ENCODE assay signal across 9 cellular contexts in the genomic region with DNA sequence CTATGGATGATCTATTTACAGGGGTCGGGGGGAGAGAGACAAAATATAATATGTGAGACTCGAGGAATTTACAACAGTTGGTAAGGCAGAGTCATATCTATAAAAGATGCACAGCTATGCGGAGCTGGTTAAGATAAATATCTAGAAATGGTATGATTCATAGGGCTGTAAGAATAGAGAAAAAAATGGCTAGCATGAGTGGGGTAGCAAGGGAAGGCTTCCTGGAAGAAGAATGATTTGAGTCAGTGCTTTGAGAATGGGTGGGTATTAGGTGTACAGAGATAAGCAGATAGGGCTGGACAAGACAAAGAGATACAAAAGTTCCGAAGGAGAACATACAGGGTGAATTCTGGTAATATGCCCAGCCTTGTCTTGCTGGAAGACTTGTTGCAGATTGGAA.
DNase-seq lines count a peak whose midpoint lies in the region; ATAC-seq and TF ChIP-seq lines count a peak whose summit lies in the region.
"Had no signal": no experiment of that assay in that cellular context is flagged by ENCODE, and none has a peak within 500 bp of the region (broad histone marks: within the 10 kb centered on the region; RNA-seq: fewer than 3 reads in every experiment).

No MANE protein-coding gene starts in this region.

- whole genome bisulfite sequencing in sigmoid colon, 2 donors, result 74 to 78% methylated on average over 4 of the region's 4 CpGs

- H3K9me3 ChIP-seq in adipocyte (ENCODE audit: control insufficient read depth, low read length) (no peaks in the 10 kb centered on the region), sigmoid colon (no peaks in the 10 kb centered on the region)
- H3K9me3 ChIP-seq: psoas muscle had no signal

- H3K36me3 Mint-ChIP-seq in activated CD8-positive, alpha-beta T cell treated with anti-CD3 and anti-CD28 coated beads for 36 hours (ENCODE audit: low read depth), result peaks cover 1% of the 10 kb centered on the region
- no peaks in the 10 kb centered on the region for H3K36me3 Mint-ChIP-seq in activated CD8-positive, alpha-beta T cell treated with anti-CD3 and anti-CD28 coated beads, Interleukin-2, amount 10 ng/mL, durations not matched to agents 7 days and 5 days (ENCODE audit: low read depth)

- no peak overlapping the region for H3K4me3 Mint-ChIP-seq in activated CD8-positive, alpha-beta T cell treated with anti-CD3 and anti-CD28 coated beads for 36 hours
- no peak overlapping the region for H3K4me3 Mint-ChIP-seq in activated CD8-positive, alpha-beta T cell treated with anti-CD3 and anti-CD28 coated beads, Interleukin-2, amount 10 ng/mL, durations not matched to agents 7 days and 5 days

- H3K36me3 ChIP-seq in adipocyte (ENCODE audit: control insufficient read depth, insufficient read depth, low read length, severe bottlenecking) (peaks cover 30% of the 10 kb centered on the region), sigmoid colon (peaks cover 0 to 29% (median 5%) of the 10 kb centered on the region in 4 donors)

- TF ChIP-seq EP300 in sigmoid colon (IDR thresholded peaks at IDR 0.05), result no peak

- peak overlapping the region; percentile 69 for H3K4me3 ChIP-seq in adipocyte (ENCODE audit: low read length)
- H3K4me3 ChIP-seq in sigmoid colon, result peak overlapping the region in 1 of 4 donors; percentile 11
- H3K4me3 ChIP-seq in coronary artery, result no peak overlapping the region

- H3K9me3 Mint-ChIP-seq in activated CD8-positive, alpha-beta T cell treated with anti-CD3 and anti-CD28 coated beads for 36 hours, result no peaks in the 10 kb centered on the region
- no peaks in the 10 kb centered on the region for H3K9me3 Mint-ChIP-seq in activated CD8-positive, alpha-beta T cell treated with anti-CD3 and anti-CD28 coated beads, Interleukin-2, amount 10 ng/mL, durations not matched to agents 7 days and 5 days (ENCODE audit: insufficient read depth)

- H3K4me1 Mint-ChIP-seq in activated CD8-positive, alpha-beta T cell treated with anti-CD3 and anti-CD28 coated beads for 36 hours (ENCODE audit: low read depth), result no peaks in the 10 kb centered on the region
- H3K4me1 Mint-ChIP-seq in activated CD8-positive, alpha-beta T cell treated with anti-CD3 and anti-CD28 coated beads, Interleukin-2, amount 10 ng/mL, durations not matched to agents 7 days and 5 days (ENCODE audit: low read depth), result no peaks in the 10 kb centered on the region

- intact Hi-C loops in activated CD8-positive, alpha-beta T cell treated with anti-CD3 and anti-CD28 coated beads for 36 hours (cut with micrococcal nuclease), result no loop called here
- intact Hi-C loops in sigmoid colon (cut with DNase I), result no loop called here

- H3K9ac ChIP-seq in adipocyte (ENCODE audit: low read length), result no peak overlapping the region

- ATAC-seq in activated CD8-positive, alpha-beta T cell treated with anti-CD3 and anti-CD28 coated beads for 36 hours, result peak; percentile 27
- ATAC-seq in activated CD8-positive, alpha-beta T cell treated with anti-CD3 and anti-CD28 coated beads, Interleukin-2, amount 10 ng/mL, durations not matched to agents 7 days and 5 days, result no peak
- ATAC-seq in HG02885 (IDR thresholded peaks at IDR 0.05; ENCODE audit: poor library complexity, unreplicated experiment), result peak; percentile 36

- POLR2A ChIA-PET in activated CD8-positive, alpha-beta T cell treated with anti-CD3 and anti-CD28 coated beads for 36 hours (lab: Charles Lee), result interaction anchor here (0.6 kb wide), 1 partner anchor 152 kb away, joined by 4 read pairs; no protein-coding TSS in a partner anchor
- POLR2A ChIA-PET in activated CD8-positive, alpha-beta T cell treated with anti-CD3 and anti-CD28 coated beads, Interleukin-2, amount 10 ng/mL, durations not matched to agents 7 days and 5 days (lab: Charles Lee), result no interaction called here

- no peaks in the 10 kb centered on the region for H3K27me3 Mint-ChIP-seq in activated CD8-positive, alpha-beta T cell treated with anti-CD3 and anti-CD28 coated beads for 36 hours
- H3K27me3 Mint-ChIP-seq in activated CD8-positive, alpha-beta T cell treated with anti-CD3 and anti-CD28 coated beads, Interleukin-2, amount 10 ng/mL, durations not matched to agents 7 days and 5 days (ENCODE audit: low read depth), result no peaks in the 10 kb centered on the region

- DNase-seq in activated CD8-positive, alpha-beta T cell treated with anti-CD3 and anti-CD28 coated beads for 36 hours, result no peak
- no peak for DNase-seq in activated CD8-positive, alpha-beta T cell treated with anti-CD3 and anti-CD28 coated beads, Interleukin-2, amount 10 ng/mL, durations not matched to agents 7 days and 5 days
- DNase-seq in adipocyte (ENCODE audit: low read depth) (peak; percentile 64), sigmoid colon (no peak), coronary artery (ENCODE audit: low spot score) (no peak), DMS53 treated with DMSO at 0.1 percent for 48 hours (lab: John Stamatoyannopoulos, UW; ENCODE audit: unreplicated experiment) (no peak), superior temporal gyrus (ENCODE audit: extremely low spot score) (no peak)
- DNase-seq: psoas muscle had no signal

- no peak for TF ChIP-seq CTCF in activated CD8-positive, alpha-beta T cell treated with anti-CD3 and anti-CD28 coated beads for 36 hours (IDR thresholded peaks at IDR 0.05)
- TF ChIP-seq CTCF in sigmoid colon (IDR thresholded peaks at IDR 0.05) (no peak), coronary artery (IDR thresholded peaks at IDR 0.05) (no peak)

- H3K27me3 ChIP-seq in adipocyte (replicated peaks; ENCODE audit: control insufficient read depth, insufficient read depth, low read length), result no peaks in the 10 kb centered on the region
- no peaks in the 10 kb centered on the region for H3K27me3 ChIP-seq in sigmoid colon

- H3K27ac ChIP-seq in sigmoid colon (peak overlapping the region; percentile 24 to 58 (median 48)), coronary artery (peak overlapping the region in 1 of 2 donors; percentile 36)

- peaks cover 33% of the 10 kb centered on the region for H3K4me1 ChIP-seq in adipocyte (ENCODE audit: control insufficient read depth, insufficient read depth, low read length)
- peaks cover 0 to 48% (median 46%) of the 10 kb centered on the region in 4 donors for H3K4me1 ChIP-seq in sigmoid colon

- CTCF ChIA-PET in activated CD8-positive, alpha-beta T cell treated with anti-CD3 and anti-CD28 coated beads for 36 hours (lab: Charles Lee), result interaction anchor here (1.5 kb wide), 1 partner anchor 11 kb away, joined by 3 read pairs; no protein-coding TSS in a partner anchor
- CTCF ChIA-PET in activated CD8-positive, alpha-beta T cell treated with anti-CD3 and anti-CD28 coated beads, Interleukin-2, amount 10 ng/mL, durations not matched to agents 7 days and 5 days (lab: Charles Lee), result no interaction called here

- no peak overlapping the region for H3K27ac Mint-ChIP-seq in activated CD8-positive, alpha-beta T cell treated with anti-CD3 and anti-CD28 coated beads for 36 hours
- H3K27ac Mint-ChIP-seq in activated CD8-positive, alpha-beta T cell treated with anti-CD3 and anti-CD28 coated beads, Interleukin-2, amount 10 ng/mL, durations not matched to agents 7 days and 5 days, result no peak overlapping the region

- no peak for TF ChIP-seq POLR2A in sigmoid colon (IDR thresholded peaks at IDR 0.05)
